Comparison of ENCODE assay signal across 26 cellular contexts in genomic region chr7:96792115-96792514, GRCh38.
"Had no signal": no experiment of that assay in that cellular context is flagged by ENCODE, and none has a peak within 500 bp of the region (broad histone marks: within the 10 kb centered on the region; RNA-seq: fewer than 3 reads in every experiment).

No MANE protein-coding gene starts in this region.

- H3K27me3 ChIP-seq: brain microvascular endothelial cell had no signal

- H3K36me3 ChIP-seq: brain microvascular endothelial cell, WERI-Rb-1 had no signal

- H3K27ac ChIP-seq: brain microvascular endothelial cell, coronary artery, dorsolateral prefrontal cortex, WERI-Rb-1 had no signal

- ATAC-seq: activated CD4-positive, CD25-positive, alpha-beta regulatory T cell treated with anti-CD3 and anti-CD28 coated beads, Interleukin-2, amount 50 U/mL, for 24 hours; activated CD8-positive, alpha-beta T cell treated with anti-CD3 and anti-CD28 coated beads for 36 hours; activated T-cell treated with anti-CD3 and anti-CD28 coated beads, Interleukin-2, amount 50 U/mL, for 4 hours; activated T-helper 17 cell treated with anti-CD3 and anti-CD28 coated beads, Interleukin-2, amount 50 U/mL, for 72 hours; esophagus mucosa; T-helper 17 cell had no signal

- H3K4me3 ChIP-seq: coronary artery, dorsolateral prefrontal cortex had no signal

- DNase-seq: activated B cell treated with CpG ODN at 0.5 μM for 24 hours; activated CD4-positive, alpha-beta T cell treated with anti-CD3 and anti-CD28 coated beads for 48 hours; activated CD4-positive, alpha-beta T cell treated with anti-CD3 and anti-CD28 coated beads, Interleukin-2, amount 50 U/mL, for 1 hour; activated CD4-positive, alpha-beta T cell treated with anti-CD3 and anti-CD28 coated beads, Interleukin-2, amount 50 U/mL, for 48 hours; activated CD8-positive, alpha-beta memory T cell treated with anti-CD3 and anti-CD28 coated beads for 24 hours; activated CD8-positive, alpha-beta T cell treated with anti-CD3 and anti-CD28 coated beads for 36 hours; activated effector memory CD4-positive, alpha-beta T cell treated with Interleukin-2 at 50 U/mL for 16 hours; activated gamma-delta T cell treated with Interleukin-2 at 50 U/mL for 16 hours; activated naive CD4-positive, alpha-beta T cell treated with anti-CD3 and anti-CD28 coated beads, Interleukin-2, amount 50 U/mL, for 16 hours; activated naive CD4-positive, alpha-beta T cell treated with Interleukin-2 at 50 U/mL for 16 hours; activated T-cell treated with anti-CD3 and anti-CD28 coated beads, Interleukin-2, amount 50 U/mL, for 4 hours; amniotic stem cell; anterior cingulate cortex; brain microvascular endothelial cell; dorsolateral prefrontal cortex; effector memory CD4-positive, alpha-beta T cell; endodermal cell; foreskin fibroblast; head of caudate nucleus; T-helper 17 cell; T1000; WERI-Rb-1 had no signal
